ENCODE assay signal across 1 cellular context in the genomic region with DNA sequence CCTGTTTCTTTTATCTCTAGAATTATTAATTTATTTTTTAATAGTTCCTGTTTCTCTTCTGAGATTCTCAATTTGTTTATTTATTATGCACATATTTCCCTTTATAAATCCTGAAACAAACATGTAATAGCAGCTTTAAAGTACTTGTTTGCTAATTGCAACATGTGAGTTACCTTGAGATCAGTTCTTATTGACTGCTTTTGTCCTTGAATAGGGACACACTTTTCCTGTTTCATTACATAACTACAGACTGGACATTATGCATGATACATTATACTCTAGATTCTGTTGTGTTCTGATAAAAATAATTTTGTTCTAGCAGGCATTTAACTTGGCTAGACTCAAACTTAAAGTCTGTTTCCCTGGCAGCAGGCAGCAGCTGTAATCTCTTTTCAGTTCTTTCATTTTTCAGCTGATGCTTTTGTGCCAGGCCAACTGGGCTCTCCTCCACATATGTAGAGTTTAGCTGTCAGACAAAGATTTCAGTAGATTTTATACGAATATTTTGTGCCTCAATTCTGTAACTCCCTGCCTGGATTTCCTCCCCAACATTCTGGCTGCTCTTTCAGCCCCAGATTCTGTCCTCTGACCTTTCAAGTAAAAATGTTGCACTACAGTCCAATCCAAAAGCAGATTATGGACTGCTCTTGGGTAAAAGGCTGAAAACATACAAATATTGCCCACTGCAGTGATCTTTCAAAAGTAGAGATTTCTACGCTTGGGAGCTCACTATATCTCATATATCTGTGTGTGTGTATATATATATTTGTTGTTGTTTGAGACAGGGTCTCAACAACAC.
TF ChIP-seq lines count a peak whose summit lies in the region.

No MANE protein-coding gene starts in this region.

TF ChIP-seq in HepG2, 621 proteins besides CTCF, POLR2A, EP300 and RAD21 (continued from another document and continues in another):
- TF ChIP-seq ZNF142 (CRISPR knock-in tag; IDR thresholded peaks at IDR 0.05) = no peak
- no peak for TF ChIP-seq ELF4 (CRISPR knock-in tag; IDR thresholded peaks at IDR 0.05; ENCODE audit: borderline replicate concordance)
- TF ChIP-seq ZNF326 (CRISPR knock-in tag; IDR thresholded peaks at IDR 0.05; ENCODE audit: borderline replicate concordance) = no peak
- TF ChIP-seq MEIS2 (CRISPR knock-in tag; IDR thresholded peaks at IDR 0.05) = no peak
- peak; percentile 42; the same call in 1 of the 2 replicates for TF ChIP-seq ELF1 (CRISPR knock-in tag; IDR thresholded peaks at IDR 0.05)
- no peak for TF ChIP-seq ZNF639 (CRISPR knock-in tag; conservative IDR thresholded peaks at IDR 0.05)
- peak; percentile 72; the same call in 1 of the 2 replicates for TF ChIP-seq IRF2 (CRISPR knock-in tag; IDR thresholded peaks at IDR 0.05)
- TF ChIP-seq ZNF138 (CRISPR knock-in tag; IDR thresholded peaks at IDR 0.05; ENCODE audit: low read depth) = no peak
- TF ChIP-seq NR3C1 (CRISPR knock-in tag; IDR thresholded peaks at IDR 0.05) = no peak
- TF ChIP-seq ZC3H13 (CRISPR knock-in tag; IDR thresholded peaks at IDR 0.05) = no peak
- peak in 1 of 2 experiments; percentile 79; a peak in 2 of 4 replicates for TF ChIP-seq KLF16 (CRISPR knock-in tag; IDR thresholded peaks at IDR 0.05)
- TF ChIP-seq NONO (IDR thresholded peaks at IDR 0.05) = no peak
- TF ChIP-seq NONO (CRISPR knock-in tag; conservative IDR thresholded peaks at IDR 0.05) = 0 out of 2 replicates have a peak, but pooled peaks have one; percentile 28
- TF ChIP-seq MLLT10 (CRISPR knock-in tag; IDR thresholded peaks at IDR 0.05) = no peak
- TF ChIP-seq KDM6A (CRISPR knock-in tag; IDR thresholded peaks at IDR 0.05; ENCODE audit: low read depth) = no peak
- no peak for TF ChIP-seq TERF1 (CRISPR knock-in tag; IDR thresholded peaks at IDR 0.05)
- no peak for TF ChIP-seq HMG20B (CRISPR knock-in tag; conservative IDR thresholded peaks at IDR 0.05)
- no peak for TF ChIP-seq ZNF800 (CRISPR knock-in tag; IDR thresholded peaks at IDR 0.05)
- no peak for TF ChIP-seq ZNF230 (CRISPR knock-in tag; IDR thresholded peaks at IDR 0.05)
- no peak for TF ChIP-seq REXO4 (CRISPR knock-in tag; IDR thresholded peaks at IDR 0.05; ENCODE audit: borderline replicate concordance)
- TF ChIP-seq THAP7 (CRISPR knock-in tag; IDR thresholded peaks at IDR 0.05) = no peak
- TF ChIP-seq CSRNP1 (CRISPR knock-in tag; IDR thresholded peaks at IDR 0.05) = no peak
- TF ChIP-seq, protein P1, sequence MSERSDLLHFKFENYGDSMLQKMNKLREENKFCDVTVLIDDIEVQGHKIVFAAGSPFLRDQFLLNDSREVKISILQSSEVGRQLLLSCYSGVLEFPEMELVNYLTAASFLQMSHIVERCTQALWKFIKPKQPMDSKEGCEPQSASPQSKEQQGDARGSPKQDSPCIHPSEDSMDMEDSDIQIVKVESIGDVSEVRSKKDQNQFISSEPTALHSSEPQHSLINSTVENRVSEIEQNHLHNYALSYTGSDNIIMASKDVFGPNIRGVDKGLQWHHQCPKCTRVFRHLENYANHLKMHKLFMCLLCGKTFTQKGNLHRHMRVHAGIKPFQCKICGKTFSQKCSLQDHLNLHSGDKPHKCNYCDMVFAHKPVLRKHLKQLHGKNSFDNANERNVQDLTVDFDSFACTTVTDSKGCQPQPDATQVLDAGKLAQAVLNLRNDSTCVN (CRISPR knock-in tag; IDR thresholded peaks at IDR 0.05; ENCODE audit: borderline replicate concordance) = no peak
- TF ChIP-seq ZNF883 (CRISPR knock-in tag; IDR thresholded peaks at IDR 0.05; ENCODE audit: not compliant biosample characterization) = no peak
- no peak for TF ChIP-seq ZNF773 (CRISPR knock-in tag; IDR thresholded peaks at IDR 0.05; ENCODE audit: borderline replicate concordance)
- no peak for TF ChIP-seq MTF1 (CRISPR knock-in tag; IDR thresholded peaks at IDR 0.05)
- no peak for TF ChIP-seq ZNF713 (CRISPR knock-in tag; IDR thresholded peaks at IDR 0.05)
- TF ChIP-seq, protein P2, sequence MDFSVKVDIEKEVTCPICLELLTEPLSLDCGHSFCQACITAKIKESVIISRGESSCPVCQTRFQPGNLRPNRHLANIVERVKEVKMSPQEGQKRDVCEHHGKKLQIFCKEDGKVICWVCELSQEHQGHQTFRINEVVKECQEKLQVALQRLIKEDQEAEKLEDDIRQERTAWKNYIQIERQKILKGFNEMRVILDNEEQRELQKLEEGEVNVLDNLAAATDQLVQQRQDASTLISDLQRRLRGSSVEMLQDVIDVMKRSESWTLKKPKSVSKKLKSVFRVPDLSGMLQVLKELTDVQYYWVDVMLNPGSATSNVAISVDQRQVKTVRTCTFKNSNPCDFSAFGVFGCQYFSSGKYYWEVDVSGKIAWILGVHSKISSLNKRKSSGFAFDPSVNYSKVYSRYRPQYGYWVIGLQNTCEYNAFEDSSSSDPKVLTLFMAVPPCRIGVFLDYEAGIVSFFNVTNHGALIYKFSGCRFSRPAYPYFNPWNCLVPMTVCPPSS (IDR thresholded peaks at IDR 0.05) = no peak
- TF ChIP-seq HNF1B (CRISPR knock-in tag; IDR thresholded peaks at IDR 0.05) = no peak
- TF ChIP-seq ZBTB37 (CRISPR knock-in tag; IDR thresholded peaks at IDR 0.05) = no peak
- no peak for TF ChIP-seq ZNF577 (CRISPR knock-in tag; IDR thresholded peaks at IDR 0.05; ENCODE audit: borderline replicate concordance, low read depth)
- no peak for TF ChIP-seq ZNF784 (CRISPR knock-in tag; IDR thresholded peaks at IDR 0.05; ENCODE audit: borderline replicate concordance)
